ENCODE assay signal across 31 cellular contexts in the genomic region with DNA sequence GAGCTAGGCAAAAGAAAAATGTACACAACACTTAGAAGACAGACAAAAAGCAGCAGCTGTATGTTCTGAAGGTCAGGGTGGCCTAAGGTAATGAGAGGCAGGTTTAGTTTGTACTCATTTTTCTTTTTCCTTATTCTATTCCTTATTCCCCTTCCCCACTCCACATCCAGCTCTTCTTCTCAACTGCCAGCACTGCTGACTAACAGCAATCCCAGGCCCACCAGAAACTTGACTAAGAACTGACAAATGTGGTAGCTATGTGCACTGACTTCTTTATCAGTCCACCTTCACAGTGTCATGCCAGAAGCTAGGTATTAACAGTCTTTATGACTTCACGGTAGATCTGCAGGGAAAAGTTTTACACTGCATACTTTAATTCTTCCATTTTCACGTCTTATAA. TPM values are rescaled to one million over a fixed set of nuclear protein-coding genes. Genes with fewer than 3 reads are reported as not detected.
"Had no signal": no experiment of that assay in that cellular context is flagged by ENCODE, and none has a peak within 500 bp of the region (broad histone marks: within the 10 kb centered on the region; RNA-seq: fewer than 3 reads in every experiment).

No MANE protein-coding gene starts in this region.

- ATAC-seq: heart right ventricle; left colon; stimulated activated naive B cell treated with anti-CD40 and anti-IgM and Interleukin-4, amounts not matched to agents 10 μg/mL and 1 μg/mL and 100 μg/mL, for 72 hours; T-helper 17 cell; upper lobe of right lung had no signal

- DNase-seq: activated CD4-positive, alpha-beta memory T cell treated with anti-CD3 and anti-CD28 coated beads, Interleukin-2, amount 10 ng/mL, durations not matched to agents 7 days and 5 days; activated CD4-positive, alpha-beta T cell treated with anti-CD3 and anti-CD28 coated beads, Interleukin-2, amount 10 ng/mL, durations not matched to agents 7 days and 5 days; activated CD4-positive, CD25-positive, alpha-beta regulatory T cell treated with anti-CD3 and anti-CD28 coated beads, Interleukin-2, amount 50 U/mL, for 72 hours; activated CD8-positive, alpha-beta memory T cell treated with anti-CD3 and anti-CD28 coated beads, Interleukin-2, amount 50 U/mL, for 48 hours; activated gamma-delta T cell; activated naive CD4-positive, alpha-beta T cell treated with anti-CD3 and anti-CD28 coated beads, Interleukin-2, amount 10 ng/mL, durations not matched to agents 7 days and 5 days; activated naive CD8-positive, alpha-beta T cell treated with anti-CD3 and anti-CD28 coated beads, Interleukin-2, amount 10 ng/mL, durations not matched to agents 7 days and 5 days; activated T-cell treated with anti-CD3 and anti-CD28 coated beads, Interleukin-2, amount 50 U/mL, for 24 hours; amniotic stem cell; endodermal cell; foreskin melanocyte; heart right ventricle; left colon; mammary epithelial cell; ovary; retina; sigmoid colon; small intestine; stimulated activated CD4-positive, alpha-beta T cell treated with anti-CD3 and anti-CD28 coated beads, Interleukin-15, amount 100 ng/mL, for 24 hours; stimulated activated CD4-positive, alpha-beta T cell treated with anti-CD3 and anti-CD28 coated beads, Interleukin-2, amount 100 ng/mL, for 24 hours; stimulated activated naive B cell treated with anti-CD40 and anti-IgM and Interleukin-4, amounts not matched to agents 10 μg/mL and 1 μg/mL and 100 μg/mL, for 72 hours; stomach; T-helper 17 cell; T1000; thyroid gland; upper lobe of right lung had no signal

RNA-seq across cellular contexts. Expression of gene TSGA13, which starts 23.9 kb away (rescaled TPM):
- total RNA-seq: activated CD4-positive, alpha-beta memory T cell treated with anti-CD3 and anti-CD28 coated beads, Interleukin-2, amount 10 ng/mL, durations not matched to agents 7 days and 5 days; activated CD4-positive, alpha-beta T cell treated with anti-CD3 and anti-CD28 coated beads, Interleukin-2, amount 10 ng/mL, durations not matched to agents 7 days and 5 days; activated naive CD8-positive, alpha-beta T cell treated with anti-CD3 and anti-CD28 coated beads, Interleukin-2, amount 10 ng/mL, durations not matched to agents 7 days and 5 days; bronchial epithelial cell; endodermal cell; esophagus muscularis mucosa; glomerular endothelial cell; heart right ventricle; left colon; liver; mammary epithelial cell; mucosa of gallbladder; ovary; sigmoid colon; stomach; T-helper 17 cell; thyroid gland; upper lobe of right lung had no signal
